Comparison of ENCODE assay signal across 13 cellular contexts in genomic region chr15:78064544-78064943, GRCh38. TPM values are rescaled to one million over a fixed set of nuclear protein-coding genes. Genes with fewer than 3 reads are reported as not detected.
A peak's percentile ranks its signal among the peaks of the same experiment; 100 is the strongest.
DNase-seq lines count a peak whose midpoint lies in the region; ATAC-seq and TF ChIP-seq lines count a peak whose summit lies in the region.
"Had no signal": no experiment of that assay in that cellular context is flagged by ENCODE, and none has a peak within 500 bp of the region (broad histone marks: within the 10 kb centered on the region; RNA-seq: fewer than 3 reads in every experiment).

No MANE protein-coding gene starts in this region.

- no peak for TF ChIP-seq POLR2A in stomach (IDR thresholded peaks at IDR 0.05)

- peak overlapping the region; percentile 54 for H3K4me2 ChIP-seq in KMS-11
- H3K4me2 ChIP-seq in mammary epithelial cell (ENCODE audit: insufficient read depth, low read depth, low read length), result no peak overlapping the region

- BruUV-seq in mammary epithelial cell (replicated peaks; lab: Mats Ljungman, UMichigan), result no TSS peak

- H3K27me3 ChIP-seq in KMS-11 (ENCODE audit: insufficient read depth, low read depth) (no peaks in the 10 kb centered on the region), mammary epithelial cell (ENCODE audit: insufficient read depth, low read length) (no peaks in the 10 kb centered on the region), stomach (no peaks in the 10 kb centered on the region)

- H3K79me2 ChIP-seq in KMS-11 (ENCODE audit: insufficient read depth, low read depth), result peaks cover 60% of the 10 kb centered on the region; the same call in 1 of the 2 replicates
- H3K79me2 ChIP-seq in mammary epithelial cell (ENCODE audit: insufficient read depth, low read length), result peaks cover 81% of the 10 kb centered on the region

- TF ChIP-seq CTCF in KMS-11 (conservative IDR thresholded peaks at IDR 0.05; ENCODE audit: low read depth, low read length) (no peak), mammary epithelial cell (conservative IDR thresholded peaks at IDR 0.05 in 1 of 2, IDR thresholded peaks at IDR 0.05 in 1 of 2; ENCODE audit: extremely low read depth in 1 of 2, insufficient read depth in 1 of 2, low read depth in 1 of 2, low read length in 2 of 2) (no peak), stomach (IDR thresholded peaks at IDR 0.05) (no peak)

- CTCF ChIA-PET in mammary epithelial cell (lab: Charles Lee; ENCODE audit: low non-redundant PET), result no interaction called here

- dilution Hi-C loops in mammary epithelial cell (cut with HindIII; ENCODE audit: low sequenced_read_pairs), result no loop called here

- no peaks in the 10 kb centered on the region for H4K20me1 ChIP-seq in KMS-11 (ENCODE audit: insufficient read depth)
- no peaks in the 10 kb centered on the region for H4K20me1 ChIP-seq in mammary epithelial cell (ENCODE audit: insufficient read depth, low read length)

- H3K4me1 ChIP-seq in KMS-11 (ENCODE audit: low read depth, poor library complexity, severe bottlenecking), result peaks cover 97% of the 10 kb centered on the region
- peaks cover 17% of the 10 kb centered on the region for H3K4me1 ChIP-seq in mammary epithelial cell (ENCODE audit: insufficient read depth, low read length)
- peaks cover 84 to 100% (median 94%) of the 10 kb centered on the region in 4 donors for H3K4me1 ChIP-seq in stomach

- H3K36me3 ChIP-seq in KMS-11 (ENCODE audit: insufficient read depth) (no peaks in the 10 kb centered on the region), mammary epithelial cell (ENCODE audit: insufficient read depth, low read length) (no peaks in the 10 kb centered on the region), stomach (no peaks in the 10 kb centered on the region)

- intact Hi-C loops in mammary epithelial cell (cut with micrococcal nuclease), result no loop called here
- intact Hi-C loops in stomach (cut with DNase I; ENCODE audit: low total_unique reads), result no loop called here

- no peak overlapping the region for H3K4me3 ChIP-seq in KMS-11 (IDR thresholded peaks at IDR 0.05; ENCODE audit: insufficient read depth, low read depth, low read length)
- H3K4me3 ChIP-seq in mammary epithelial cell (replicated peaks in 1 of 3; ENCODE audit: insufficient read depth in 1 of 3, low read depth in 2 of 3, low read length in 3 of 3), result no peak overlapping the region
- H3K4me3 ChIP-seq in stomach, result no peak overlapping the region

- H2AFZ ChIP-seq in KMS-11 (ENCODE audit: low read depth) (no peak overlapping the region), mammary epithelial cell (ENCODE audit: low read depth, low read length) (no peak overlapping the region)

- no peaks in the 10 kb centered on the region for H3K9me3 ChIP-seq in mammary epithelial cell (replicated peaks; ENCODE audit: insufficient read depth, low read length)
- no peaks in the 10 kb centered on the region for H3K9me3 ChIP-seq in stomach

- WGBS in mammary epithelial cell (ENCODE audit: low coverage, missing lambda C conversion rate), result 96% methylated on average over 2 of the region's 2 CpGs
- 50 to 70% (median 58%) methylated on average over 2 of the region's 2 CpGs for WGBS in stomach, 5 donors

- DNase-seq in mammary epithelial cell, result no peak
- DNase-seq in iris pigment epithelial cell (ENCODE audit: low read depth), result peak; percentile 58
- no peak for DNase-seq in stomach
- DNase-seq in NCI-H2107 treated with DMSO at 0.1 percent for 48 hours (lab: John Stamatoyannopoulos, UW; ENCODE audit: unreplicated experiment), result no peak
- no peak for DNase-seq in midbrain (lab: John Stamatoyannopoulos, UW)
- no peak for DNase-seq in hippocampal formation (lab: John Stamatoyannopoulos, UW)
- DNase-seq: activated naive CD4-positive, alpha-beta T cell treated with anti-CD3 and anti-CD28 coated beads, Interleukin-2, amount 10 ng/mL, durations not matched to agents 7 days and 5 days; SHP77 treated with DMSO at 0.1 percent for 48 hours had no signal

- ATAC-seq in GM19452 (IDR thresholded peaks at IDR 0.05; ENCODE audit: unreplicated experiment), result no peak

- H3K9ac ChIP-seq in KMS-11, result no peak overlapping the region
- H3K9ac ChIP-seq in mammary epithelial cell (ENCODE audit: insufficient read depth, low read length), result no peak overlapping the region

- H3K27ac ChIP-seq in KMS-11 (peak overlapping the region; percentile 32; the same call in 1 of the 2 replicates), mammary epithelial cell (ENCODE audit: insufficient read depth, low read depth, low read length) (peak overlapping the region; percentile 71), stomach (peak overlapping the region in 4 of 5 donors; percentile 74 to 98 (median 90))
- H3K27ac ChIP-seq: C4-2B had no signal

- no peak for TF ChIP-seq EP300 in stomach (IDR thresholded peaks at IDR 0.05)

- in situ Hi-C loops in mammary epithelial cell (cut with MboI; ENCODE audit: low sequenced_read_pairs in 2 of 2), result no loop called here

RNA-seq across cellular contexts. Expression of gene TBC1D2B, which starts 13.0 kb away (rescaled TPM):
- total RNA-seq in mammary epithelial cell (10 to 100 TPM; 15.7 to 24.0 TPM), stomach (10 to 100 TPM; 38.2 to 61.7 (median 58.3) TPM)
- polyA plus RNA-seq in mammary epithelial cell (11.8 TPM), stomach (10 to 100 TPM in 2 of 3 donors, 1 to 10 TPM in 1; 9.3 to 12.4 (median 11.7) TPM)
- polyA minus RNA-seq in mammary epithelial cell, result 10.3 TPM

RNA-seq across cellular contexts. Expression of gene SH2D7, which starts 27.8 kb away (rescaled TPM):
- not detected for total RNA-seq in mammary epithelial cell
- polyA plus RNA-seq in mammary epithelial cell, result not detected
- polyA minus RNA-seq in mammary epithelial cell, result not detected
- under 1 TPM in 2 of 5 donors, not detected in 3; 0.29 to 0.45 TPM for total RNA-seq in stomach
- polyA plus RNA-seq in stomach, result not detected
- total RNA-seq: activated CD4-positive, alpha-beta T cell treated with anti-CD3 and anti-CD28 coated beads, Interleukin-2, amount 10 ng/mL, durations not matched to agents 24 days and 14 days; H1 had no signal
- polyA plus RNA-seq: H1 had no signal

Comparison
In these comparisons a context has a peak if more than half of its experiments do, and no peak if none do; other contexts are left out.
1. H3K27ac ChIP-seq: peak in every context shown above with its lines; median percentile 90 in stomach; 71 in mammary epithelial cell; 32 in KMS-11.